In genomic region chr22:18091916-18092526, GRCh38 we compare ENCODE assay signal across 8 cellular contexts. TPM values are rescaled to one million over a fixed set of nuclear protein-coding genes. Genes with fewer than 3 reads are reported as not detected.
A peak's percentile ranks its signal among the peaks of the same experiment; 100 is the strongest.
DNase-seq lines count a peak whose midpoint lies in the region; TF ChIP-seq lines count a peak whose summit lies in the region.

No MANE protein-coding gene starts in this region.

- DNase-seq in COLO668 (lab: John Stamatoyannopoulos, UW; ENCODE audit: unreplicated experiment): peak; percentile 35
- peak; percentile 33 for DNase-seq in SK-MEL-5 (ENCODE audit: low read depth, low spot score)
- DNase-seq in NCI-H2081 treated with DMSO at 0.1 percent for 48 hours (lab: John Stamatoyannopoulos, UW): no peak
- DNase-seq in AML-193 (lab: John Stamatoyannopoulos, UW): no peak
- DNase-seq in GM10248 (ENCODE audit: extremely low spot score): no peak
- DNase-seq in OCI-M1 (lab: John Stamatoyannopoulos, UW): no peak

- H3K36me3 ChIP-seq in duodenal mucosa (ENCODE audit: control insufficient read depth in 1 of 2, insufficient read depth in 2 of 2, low read length in 2 of 2) (peaks cover 12 to 35% of the 10 kb centered on the region in 2 donors), mucosa of stomach (ENCODE audit: control insufficient read depth, insufficient read depth, low read length) (no peaks in the 10 kb centered on the region)

- CTCF ChIA-PET in GM10248 (lab: Yijun Ruan, JAX): interaction anchor here (1.1 to 6.3 kb wide), 4 partner anchors 15 to 262 kb away, joined by 3 to 59 read pairs (median 3); partner anchors contain the start of gene PEX26

- H3K27me3 ChIP-seq in duodenal mucosa (ENCODE audit: control insufficient read depth in 1 of 2, insufficient read depth in 2 of 2, low read length in 2 of 2) (no peaks in the 10 kb centered on the region), mucosa of stomach (ENCODE audit: control insufficient read depth, insufficient read depth, low read length) (no peaks in the 10 kb centered on the region)

- TF ChIP-seq CTCF in GM10248 (IDR thresholded peaks at IDR 0.05; ENCODE audit: control extremely low read depth, extremely low read depth, low read depth, missing control alignments): no peak

- in situ Hi-C loops in SK-MEL-5 (cut with HindIII; ENCODE audit: low pct_unique_long_range_greater_than_20kb, low sequenced_read_pairs): no loop called here

- peak overlapping the region; percentile 51 to 70 for H3K4me3 ChIP-seq in duodenal mucosa (ENCODE audit: low read depth in 1 of 2, low read length in 2 of 2)
- H3K4me3 ChIP-seq in mucosa of stomach (ENCODE audit: low read length): peak overlapping the region; percentile 41

- H3K4me1 ChIP-seq in duodenal mucosa (ENCODE audit: control insufficient read depth in 1 of 2, insufficient read depth in 2 of 2, low read length in 2 of 2): peaks cover 46 to 47% of the 10 kb centered on the region in 2 donors
- peaks cover 17% of the 10 kb centered on the region for H3K4me1 ChIP-seq in mucosa of stomach (ENCODE audit: control insufficient read depth, insufficient read depth, low read length)

- H3K9me3 ChIP-seq in duodenal mucosa (ENCODE audit: control insufficient read depth in 1 of 2, low read length in 2 of 2) (no peaks in the 10 kb centered on the region), mucosa of stomach (ENCODE audit: control insufficient read depth, low read length) (no peaks in the 10 kb centered on the region)

- H3K9ac ChIP-seq in duodenal mucosa (ENCODE audit: low read depth in 1 of 2, low read length in 2 of 2): peak overlapping the region; percentile 66 to 71
- H3K9ac ChIP-seq in mucosa of stomach (ENCODE audit: low read length): peak overlapping the region; percentile 80

- POLR2A ChIA-PET in GM10248 (lab: Yijun Ruan, JAX): interaction anchor here (1.4 kb wide), 1 partner anchor 14 kb away, joined by 7 read pairs; no protein-coding TSS in a partner anchor

- H3K27ac ChIP-seq in duodenal mucosa (ENCODE audit: low read depth, low read length): peak overlapping the region; percentile 87

RNA-seq across cellular contexts. Expression of gene PEX26, which starts 14.2 kb away (rescaled TPM):
- total RNA-seq in SK-MEL-5 (2014; rRNA removed; shearing (Covaris generic)): 33.7 and 38.7 TPM in 2 replicates
- polyA plus RNA-seq in SK-MEL-5 (2015; cell fraction: cytosol; rRNA removed): 66.9 and 80.5 TPM in 2 replicates
- 35.1 and 37.9 TPM in 2 replicates for polyA plus RNA-seq in SK-MEL-5 (2015; cell fraction: nucleus; rRNA removed)

RNA-seq across cellular contexts. Expression of gene TUBA8, which starts 18.6 kb away (rescaled TPM):
- total RNA-seq in SK-MEL-5 (2014; rRNA removed; shearing (Covaris generic)): 0.50 and 0.88 TPM in 2 replicates
- 0.10 and 1.1 TPM in 2 replicates for polyA plus RNA-seq in SK-MEL-5 (2015; cell fraction: cytosol; rRNA removed)
- 0.12 and 0.24 TPM in 2 replicates for polyA plus RNA-seq in SK-MEL-5 (2015; cell fraction: nucleus; rRNA removed)

RNA-seq across cellular contexts. Expression of gene USP18, which starts 57.9 kb away (rescaled TPM):
- total RNA-seq in SK-MEL-5 (2014; rRNA removed; shearing (Covaris generic)): 10.6 and 14.1 TPM in 2 replicates
- polyA plus RNA-seq in SK-MEL-5 (2015; cell fraction: cytosol; rRNA removed): 11.1 and 12.3 TPM in 2 replicates
- 4.5 and 4.6 TPM in 2 replicates for polyA plus RNA-seq in SK-MEL-5 (2015; cell fraction: nucleus; rRNA removed)

Comparison
In these comparisons a context has a peak if more than half of its experiments do, and no peak if none do; other contexts are left out.
1. DNase-seq: peak in COLO668 (single experiment) and SK-MEL-5 (single experiment); none in NCI-H2081 treated with DMSO at 0.1 percent for 48 hours (single experiment), AML-193 (0 of 2), GM10248 (single experiment) and OCI-M1 (single experiment).